Comparison of ENCODE assay signal across 25 cellular contexts in the genomic region with DNA sequence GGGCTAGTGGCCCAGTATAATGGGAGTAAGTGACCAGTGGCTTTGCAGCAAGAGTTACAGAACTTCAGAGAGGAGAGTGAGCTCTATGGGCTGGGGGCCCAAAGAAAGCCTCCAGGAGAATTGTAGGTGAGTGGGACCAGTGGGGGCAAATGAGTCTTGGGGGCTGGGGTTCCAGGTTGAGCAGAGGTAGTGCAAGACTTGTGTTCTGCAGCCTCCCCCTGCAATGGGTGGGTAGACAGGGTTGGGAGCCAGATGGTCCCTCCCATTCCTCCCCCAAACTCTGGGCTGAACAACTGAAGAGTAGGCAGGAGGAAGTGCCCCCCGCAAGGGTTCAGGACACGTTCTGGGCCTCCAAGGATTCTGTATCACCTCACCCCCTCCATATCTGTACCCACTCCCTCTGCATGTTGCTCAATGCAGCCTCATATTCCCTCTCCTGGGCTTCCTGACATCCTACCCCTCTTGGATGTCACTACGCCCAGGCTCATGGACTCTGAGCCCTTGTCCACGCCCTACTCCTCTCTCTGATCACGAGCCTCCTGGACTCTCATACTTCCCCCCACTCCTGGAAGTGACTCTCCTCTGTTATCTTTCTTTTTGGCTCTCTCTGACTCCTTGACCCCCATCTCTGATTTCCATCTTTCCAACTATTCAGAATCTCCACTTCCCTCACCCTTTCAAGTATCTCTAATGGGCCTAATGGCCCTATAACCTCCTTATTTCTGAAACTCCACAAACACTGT. TPM values are rescaled to one million over a fixed set of nuclear protein-coding genes. Genes with fewer than 3 reads are reported as not detected.
"Had no signal": no experiment of that assay in that cellular context is flagged by ENCODE, and none has a peak within 500 bp of the region (broad histone marks: within the 10 kb centered on the region; RNA-seq: fewer than 3 reads in every experiment).

No MANE protein-coding gene starts in this region.

- H2AFZ ChIP-seq: parathyroid adenoma had no signal

- H3K9ac ChIP-seq: parathyroid adenoma had no signal

- H3K36me3 Mint-ChIP-seq: stimulated activated memory B cell treated with anti-CD40 and anti-IgM and Interleukin-4, amounts not matched to agents 10 μg/mL and 1 μg/mL and 100 μg/mL, for 72 hours; T-cell had no signal

- H3K4me3 ChIP-seq: left lung, sigmoid colon, spleen, upper lobe of left lung had no signal

- H3K27me3 ChIP-seq: sigmoid colon, testis, upper lobe of left lung had no signal

- DNase-seq: activated CD4-positive, alpha-beta T cell treated with anti-CD3 and anti-CD28 coated beads, Interleukin-2, amount 10 ng/mL, durations not matched to agents 24 days and 14 days; activated CD8-positive, alpha-beta T cell treated with anti-CD3 and anti-CD28 coated beads for 36 hours; activated gamma-delta T cell; activated T-cell treated with anti-CD3 and anti-CD28 coated beads, Interleukin-2, amount 50 U/mL, for 4 hours; amniotic stem cell; effector memory CD8-positive, alpha-beta T cell; foreskin fibroblast; hippocampal formation; midbrain; sigmoid colon; spleen; stimulated activated CD4-positive, alpha-beta T cell treated with anti-CD3 and anti-CD28 coated beads, Interleukin-4, amount 100 ng/mL, for 4 hours; T-cell; testis; upper lobe of left lung had no signal

- H3K27ac ChIP-seq: left lung, parathyroid adenoma, sigmoid colon, spleen, testis, upper lobe of left lung had no signal

- H3K27ac Mint-ChIP-seq: activated CD4-positive, alpha-beta T cell treated with anti-CD3 and anti-CD28 coated beads, Interleukin-2, amount 10 ng/mL, durations not matched to agents 24 days and 14 days; activated CD8-positive, alpha-beta T cell treated with anti-CD3 and anti-CD28 coated beads for 36 hours; stimulated activated memory B cell treated with anti-CD40 and anti-IgM and Interleukin-4, amounts not matched to agents 10 μg/mL and 1 μg/mL and 100 μg/mL, for 72 hours; WTC11 had no signal

- H3K9me3 Mint-ChIP-seq: activated CD4-positive, alpha-beta T cell treated with anti-CD3 and anti-CD28 coated beads, Interleukin-2, amount 10 ng/mL, durations not matched to agents 24 days and 14 days; activated CD8-positive, alpha-beta T cell treated with anti-CD3 and anti-CD28 coated beads for 36 hours; activated naive CD4-positive, alpha-beta T cell treated with anti-CD3 and anti-CD28 coated beads, Interleukin-2, amount 50 U/mL, for 24 hours; activated T-cell treated with anti-CD3 and anti-CD28 coated beads, Interleukin-2, amount 50 U/mL, for 4 hours; effector memory CD8-positive, alpha-beta T cell; stimulated activated memory B cell treated with anti-CD40 and anti-IgM and Interleukin-4, amounts not matched to agents 10 μg/mL and 1 μg/mL and 100 μg/mL, for 72 hours; T-cell; WTC11 had no signal

- ATAC-seq: activated CD8-positive, alpha-beta T cell treated with anti-CD3 and anti-CD28 coated beads for 36 hours; activated T-cell treated with anti-CD3 and anti-CD28 coated beads, Interleukin-2, amount 50 U/mL, for 4 hours; effector memory CD8-positive, alpha-beta T cell; left lung; SK-N-SH treated with all-trans-retinoic acid at 6 μM for 48 hours; stimulated activated memory B cell treated with anti-CD40 and anti-IgM and Interleukin-4, amounts not matched to agents 10 μg/mL and 1 μg/mL and 100 μg/mL, for 72 hours; T-cell; WTC11 had no signal

- H3K9me3 ChIP-seq: left lung, sigmoid colon, spleen, testis, upper lobe of left lung had no signal

RNA-seq across cellular contexts. Expression of gene TMEM198, which starts 2.0 kb away (rescaled TPM):
- total RNA-seq: dermis microvascular lymphatic vessel endothelial cell, lung microvascular endothelial cell had no signal

RNA-seq across cellular contexts. Expression of gene INHA, which starts 26.3 kb away (rescaled TPM):
- total RNA-seq: activated CD4-positive, alpha-beta T cell treated with anti-CD3 and anti-CD28 coated beads, Interleukin-2, amount 10 ng/mL, durations not matched to agents 24 days and 14 days; activated CD8-positive, alpha-beta T cell treated with anti-CD3 and anti-CD28 coated beads for 36 hours; activated T-cell treated with anti-CD3 and anti-CD28 coated beads, Interleukin-2, amount 50 U/mL, for 4 hours; dermis microvascular lymphatic vessel endothelial cell; glomerular endothelial cell; lung microvascular endothelial cell had no signal

RNA-seq across cellular contexts. Expression of gene ASIC4, which starts 31.5 kb away (rescaled TPM):
- total RNA-seq: activated CD4-positive, alpha-beta T cell treated with anti-CD3 and anti-CD28 coated beads, Interleukin-2, amount 10 ng/mL, durations not matched to agents 24 days and 14 days; activated CD8-positive, alpha-beta T cell treated with anti-CD3 and anti-CD28 coated beads for 36 hours; dermis microvascular lymphatic vessel endothelial cell; glomerular endothelial cell; left lung; lung microvascular endothelial cell had no signal
- polyA plus RNA-seq: keratinocyte had no signal
